In genomic region chrX:149539283-149540132, GRCh38 we compare ENCODE assay signal across 8 cellular contexts. TPM values are rescaled to one million over a fixed set of nuclear protein-coding genes. Genes with fewer than 3 reads are reported as not detected.
A peak's percentile ranks its signal among the peaks of the same experiment; 100 is the strongest.
DNase-seq lines count a peak whose midpoint lies in the region; ATAC-seq and TF ChIP-seq lines count a peak whose summit lies in the region.

No MANE protein-coding gene starts in this region.

- H3K79me2 ChIP-seq in OCI-LY1 (ENCODE audit: insufficient read depth, low read length), result no peaks in the 10 kb centered on the region

- ATAC-seq in GM21515 (IDR thresholded peaks at IDR 0.05; ENCODE audit: unreplicated experiment) (peak; percentile 46), mucosa of descending colon (peak; percentile 67)

- H3K9me2 ChIP-seq in OCI-LY1 (ENCODE audit: low read depth, low read length), result no peaks in the 10 kb centered on the region

- H3K27ac ChIP-seq in HUES64 (ENCODE audit: low read depth, low read length) (peak overlapping the region; percentile 49; the same call in 1 of the 2 replicates), OCI-LY1 (ENCODE audit: low read depth, low read length, poor library complexity, severe bottlenecking) (peak overlapping the region; percentile 62), epithelial cell of prostate (peak overlapping the region; percentile 79)

- H3K27me3 ChIP-seq in HUES64 (ENCODE audit: insufficient read depth, low read length) (peaks cover 5% of the 10 kb centered on the region), OCI-LY1 (ENCODE audit: insufficient read depth, low read length) (no peaks in the 10 kb centered on the region)

- no peaks in the 10 kb centered on the region for H4K20me1 ChIP-seq in OCI-LY1 (ENCODE audit: insufficient read depth, low read length)

- no peaks in the 10 kb centered on the region for H3K9me3 ChIP-seq in HUES64 (ENCODE audit: insufficient read depth, low read depth, low read length)
- H3K9me3 ChIP-seq in OCI-LY1 (ENCODE audit: low read length), result no peaks in the 10 kb centered on the region
- no peaks in the 10 kb centered on the region for H3K9me3 ChIP-seq in mucosa of descending colon

- in situ Hi-C loops in Caki2 (cut with HindIII; ENCODE audit: low pct_unique_long_range_greater_than_20kb, low sequenced_read_pairs), result no loop called here

- DNase-seq in Caki2 (ENCODE audit: low read depth) (peak; percentile 94), activated T-cell treated with anti-CD3 and anti-CD28 coated beads for 1 hour (ENCODE audit: low read depth) (peak; percentile 70), epithelial cell of prostate (ENCODE audit: low read depth, low spot score) (peak; percentile 82), mucosa of descending colon (peak; percentile 88 to 94 (median 90))
- peak; percentile 73 for DNase-seq in stimulated activated CD8-positive, alpha-beta memory T cell treated with anti-CD3 and anti-CD28 coated beads, Interleukin-4, amount 100 ng/mL, for 24 hours (ENCODE audit: low read depth)

- no peak overlapping the region for H2AFZ ChIP-seq in OCI-LY1 (ENCODE audit: low read length)

- H3F3A ChIP-seq in OCI-LY1 (ENCODE audit: insufficient read depth, low read length), result no peaks in the 10 kb centered on the region

- H3K4me3 ChIP-seq in HUES64 (ENCODE audit: low read length) (peak overlapping the region; percentile 78), OCI-LY1 (ENCODE audit: low read depth, low read length, poor library complexity, severe bottlenecking) (peak overlapping the region; percentile 70), mucosa of descending colon (no peak overlapping the region)

- H3K9ac ChIP-seq in HUES64 (ENCODE audit: low read depth, low read length), result peak overlapping the region; percentile 63
- H3K9ac ChIP-seq in OCI-LY1 (ENCODE audit: low read length), result peak overlapping the region; percentile 54; the same call in 1 of the 2 replicates

- TF ChIP-seq CTCF in OCI-LY1 (IDR thresholded peaks at IDR 0.05; ENCODE audit: low read length), result no peak
- TF ChIP-seq CTCF in mucosa of descending colon (IDR thresholded peaks at IDR 0.05), result no peak

- 0% methylated on average over 22 of the region's 34 CpGs for WGBS in HUES64

- intact Hi-C loops in mucosa of descending colon (cut with DNase I, micrococcal nuclease), result no loop called here

- H3K4me1 ChIP-seq in HUES64 (ENCODE audit: insufficient read depth, low read length) (no peaks in the 10 kb centered on the region), OCI-LY1 (ENCODE audit: insufficient read depth, low read length, severe bottlenecking) (peaks cover 11% of the 10 kb centered on the region), mucosa of descending colon (ENCODE audit: low read depth) (no peaks in the 10 kb centered on the region)

- H3K4me2 ChIP-seq in OCI-LY1 (ENCODE audit: low read length), result peak overlapping the region; percentile 73

- H3K36me3 ChIP-seq in HUES64 (ENCODE audit: insufficient read depth, low read length) (no peaks in the 10 kb centered on the region), OCI-LY1 (ENCODE audit: insufficient read depth, low read length) (no peaks in the 10 kb centered on the region), mucosa of descending colon (ENCODE audit: low read depth) (no peaks in the 10 kb centered on the region)

RNA-seq across cellular contexts. Expression of gene EOLA1, which starts 1.3 kb away (rescaled TPM):
- total RNA-seq in Caki2 (2014; rRNA removed; shearing (Covaris generic); ENCODE audit: low replicate concordance), result 23.5 and 30.3 TPM in 2 replicates
- 6.4 TPM for polyA plus RNA-seq in HUES64 (2013, experiment 1 of 2)
- 6.1 TPM for polyA plus RNA-seq in HUES64 (2013, experiment 2 of 2)
- 10 to 100 TPM; 29.1 to 36.9 (median 34.0) TPM for total RNA-seq in mucosa of descending colon

RNA-seq across cellular contexts. Expression of gene HSFX3, which starts 10.2 kb away (rescaled TPM):
- total RNA-seq in Caki2 (2014; rRNA removed; shearing (Covaris generic); ENCODE audit: low replicate concordance), result not detected in 2 replicates
- polyA plus RNA-seq in HUES64 (2013, experiment 1 of 2), result not detected
- polyA plus RNA-seq in HUES64 (2013, experiment 2 of 2), result not detected
- total RNA-seq in mucosa of descending colon, result not detected

RNA-seq across cellular contexts. Expression of gene IDS, which starts 34.4 kb away (rescaled TPM):
- 14.8 and 34.3 TPM in 2 replicates for total RNA-seq in Caki2 (2014; rRNA removed; shearing (Covaris generic); ENCODE audit: low replicate concordance)
- 14.8 TPM for polyA plus RNA-seq in HUES64 (2013, experiment 1 of 2)
- polyA plus RNA-seq in HUES64 (2013, experiment 2 of 2), result 18.3 TPM
- 10 to 100 TPM; 38.7 to 84.3 (median 54.7) TPM for total RNA-seq in mucosa of descending colon

RNA-seq across cellular contexts. Expression of gene MAGEA9B, which starts 47.8 kb away (rescaled TPM):
- not detected in 2 replicates for total RNA-seq in Caki2 (2014; rRNA removed; shearing (Covaris generic); ENCODE audit: low replicate concordance)
- polyA plus RNA-seq in HUES64 (2013, experiment 1 of 2), result not detected
- not detected for polyA plus RNA-seq in HUES64 (2013, experiment 2 of 2)
- total RNA-seq in mucosa of descending colon, result not detected

RNA-seq across cellular contexts. Expression of gene HSFX2, which starts 55.6 kb away (rescaled TPM):
- total RNA-seq in Caki2 (2014; rRNA removed; shearing (Covaris generic); ENCODE audit: low replicate concordance), result not detected in 2 replicates
- 0.30 TPM for polyA plus RNA-seq in HUES64 (2013, experiment 1 of 2)
- polyA plus RNA-seq in HUES64 (2013, experiment 2 of 2), result 0.32 TPM
- total RNA-seq in mucosa of descending colon, result 1 to 10 TPM in 1 of 3 donors, under 1 TPM in 1, not detected in 1; 0.36 to 1.1 TPM
